ENCODE assay signal across 9 cellular contexts in genomic region chr2:197777823-197778407, GRCh38. TPM values are rescaled to one million over a fixed set of nuclear protein-coding genes. Genes with fewer than 3 reads are reported as not detected.
DNase-seq lines count a peak whose midpoint lies in the region; ATAC-seq and TF ChIP-seq lines count a peak whose summit lies in the region.
"Had no signal": no experiment of that assay in that cellular context is flagged by ENCODE, and none has a peak within 500 bp of the region (broad histone marks: within the 10 kb centered on the region; RNA-seq: fewer than 3 reads in every experiment).

No MANE protein-coding gene starts in this region.

- ATAC-seq in left cardiac atrium, result no peak
- peak; percentile 62 for ATAC-seq in left lobe of liver
- ATAC-seq in left colon, result no peak
- no peak for ATAC-seq in GM19328 (IDR thresholded peaks at IDR 0.05; ENCODE audit: unreplicated experiment)

- H3K4me3 ChIP-seq in left ventricle myocardium inferior, result no peak overlapping the region

- TF ChIP-seq CTCF in left ventricle myocardium inferior (IDR thresholded peaks at IDR 0.05; ENCODE audit: borderline replicate concordance), result peak; percentile 80

- no peak for DNase-seq in left ventricle myocardium inferior
- DNase-seq in left cardiac atrium, result no peak
- DNase-seq in M059J (ENCODE audit: low read depth), result peak; percentile 35
- DNase-seq in astrocyte of the hippocampus (ENCODE audit: low read depth, low spot score), result peak; percentile 51
- no peak for DNase-seq in left lobe of liver (ENCODE audit: low spot score)
- DNase-seq in left colon, result no peak
- no peak for DNase-seq in NCI-H146 treated with DMSO at 0.1 percent for 48 hours (lab: John Stamatoyannopoulos, UW; ENCODE audit: unreplicated experiment)

- intact Hi-C loops in left ventricle myocardium inferior (cut with micrococcal nuclease), result loop anchor here (5.0 kb wide), 1 partner anchor 71 kb away; the partner anchor contains the start of gene MARS2
- intact Hi-C loops in left cardiac atrium (cut with DNase I), result loop anchor here in 1 of 2 donors (10.0 kb wide), 1 partner anchor 73 kb away; the partner anchor contains the start of gene MARS2
- intact Hi-C loops in left colon (cut with DNase I, micrococcal nuclease), result loop anchor here in 1 of 2 donors (5.0 kb wide), 1 partner anchor 71 kb away; the partner anchor contains the start of gene MARS2

- H3K9me3 ChIP-seq in left ventricle myocardium inferior (replicated peaks), result no peaks in the 10 kb centered on the region

- no peaks in the 10 kb centered on the region for H3K36me3 ChIP-seq in left ventricle myocardium inferior

- no peaks in the 10 kb centered on the region for H3K27me3 ChIP-seq in left ventricle myocardium inferior (ENCODE audit: low read depth)

- no peaks in the 10 kb centered on the region for H3K4me1 ChIP-seq in left ventricle myocardium inferior

- no peak overlapping the region for H3K27ac ChIP-seq in left ventricle myocardium inferior (replicated peaks)

RNA-seq across cellular contexts. Expression of gene BOLL, which starts 7.2 kb away (rescaled TPM):
- total RNA-seq in left ventricle myocardium inferior (not detected), left cardiac atrium (not detected), left lobe of liver (not detected), left colon (not detected)
- total RNA-seq in M059J (2014; rRNA removed; shearing (Covaris generic)), result not detected in 2 replicates
- total RNA-seq: subcutaneous adipose tissue had no signal

RNA-seq across cellular contexts. Expression of gene PLCL1, which starts 26.5 kb away (rescaled TPM):
- total RNA-seq in left ventricle myocardium inferior (78.6 TPM), left cardiac atrium (10 to 100 TPM; 17.7 to 19.1 TPM), left lobe of liver (0.23 TPM), left colon (1 to 10 TPM; 1.1 to 3.0 TPM)
- total RNA-seq in M059J (2014; rRNA removed; shearing (Covaris generic)), result 0.02 TPM in 1 of 2 replicates, not detected in the other

Comparison
In these comparisons a context has a peak if more than half of its experiments do, and no peak if none do; other contexts are left out.
1. DNase-seq: peak in M059J (single experiment) and astrocyte of the hippocampus (single experiment); none in left ventricle myocardium inferior (single experiment), left cardiac atrium (single experiment), left lobe of liver (single experiment), left colon (0 of 2) and NCI-H146 treated with DMSO at 0.1 percent for 48 hours (single experiment).
2. RNA of gene PLCL1, which starts 26.5 kb away (total RNA-seq): 78.6 TPM in left ventricle myocardium inferior (single experiment) and 17.7 to 19.1 TPM in left cardiac atrium; 1.1 to 3.0 TPM in left colon, 0.23 TPM in left lobe of liver (single experiment) and 0.02 TPM in M059J; every median in the first group is over 4 times any median in the second.